ENCODE assay signal across 18 cellular contexts in the genomic region with DNA sequence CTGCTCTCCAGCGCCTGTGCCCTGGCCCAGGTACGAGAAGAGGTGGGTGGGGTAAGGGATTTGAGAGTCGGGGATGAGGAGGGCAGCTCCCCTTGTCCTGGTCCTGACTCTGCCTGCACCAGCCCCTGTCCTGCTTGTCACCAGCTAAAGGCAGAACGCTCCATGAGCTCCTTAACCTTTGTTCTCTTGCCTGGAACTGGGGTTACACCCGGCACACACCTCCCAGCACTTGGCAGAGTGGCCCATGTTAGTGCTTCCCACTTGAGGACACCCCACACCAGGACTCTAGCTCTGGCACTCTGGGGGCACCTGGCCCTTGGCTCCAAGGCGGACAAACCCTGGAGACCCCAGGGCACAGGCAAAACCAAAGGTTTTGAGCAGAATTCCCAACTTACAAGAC. TPM values are rescaled to one million over a fixed set of nuclear protein-coding genes. Genes with fewer than 3 reads are reported as not detected.
DNase-seq lines count a peak whose midpoint lies in the region; ATAC-seq and TF ChIP-seq lines count a peak whose summit lies in the region.
"Had no signal": no experiment of that assay in that cellular context is flagged by ENCODE, and none has a peak within 500 bp of the region (broad histone marks: within the 10 kb centered on the region; RNA-seq: fewer than 3 reads in every experiment).

No MANE protein-coding gene starts in this region.

- 0 out of 2 replicates have a peak, but pooled peaks have one; percentile 29 for ATAC-seq in Panc1
- peak; percentile 66 for ATAC-seq in left lobe of liver
- ATAC-seq in mucosa of descending colon: peak; percentile 22
- no peak for ATAC-seq in GM18519 (IDR thresholded peaks at IDR 0.05; ENCODE audit: low FRiP score, unreplicated experiment)
- ATAC-seq in GM18498 (IDR thresholded peaks at IDR 0.05; ENCODE audit: unreplicated experiment): no peak
- no peak for ATAC-seq in PC-3
- ATAC-seq: HCT116 had no signal

- no peak overlapping the region for H3K4me2 ChIP-seq in PC-3 (ENCODE audit: low read length)

- H3K4me3 ChIP-seq in HEK293 (ENCODE audit: low read depth, low read length): no peak overlapping the region
- H3K4me3 ChIP-seq in Panc1 (ENCODE audit: low read depth in 2 of 2, low read length in 2 of 2): no peak overlapping the region
- H3K4me3 ChIP-seq in mucosa of descending colon: no peak overlapping the region
- no peak overlapping the region for H3K4me3 ChIP-seq in PC-3 (ENCODE audit: low read length)
- H3K4me3 ChIP-seq: GM23248 had no signal

- H3K27me3 ChIP-seq in Panc1 (ENCODE audit: control insufficient read depth, insufficient read depth, low read length): no peaks in the 10 kb centered on the region
- no peaks in the 10 kb centered on the region for H3K27me3 ChIP-seq in PC-3 (ENCODE audit: low read length)

- no TSS peak for BruUV-seq in Panc1 (replicated peaks; lab: Mats Ljungman, UMichigan)
- BruUV-seq in PC-3 (replicated peaks; lab: Mats Ljungman, UMichigan): no TSS peak

- H3K4me1 ChIP-seq in HEK293 (ENCODE audit: control insufficient read depth, insufficient read depth, low read length): no peaks in the 10 kb centered on the region
- H3K4me1 ChIP-seq in Panc1 (ENCODE audit: control insufficient read depth, insufficient read depth, low read length): no peaks in the 10 kb centered on the region
- no peaks in the 10 kb centered on the region for H3K4me1 ChIP-seq in mucosa of descending colon (ENCODE audit: low read depth)
- H3K4me1 ChIP-seq in PC-3 (ENCODE audit: insufficient read depth, low read length): no peaks in the 10 kb centered on the region

- H3K27ac ChIP-seq in HEK293 (ENCODE audit: extremely low read depth, low read depth, low read length) (no peak overlapping the region), Panc1 (ENCODE audit: low read length) (no peak overlapping the region), PC-3 (ENCODE audit: low read length) (no peak overlapping the region)
- H3K27ac ChIP-seq: GM23248 had no signal

- H2AFZ ChIP-seq in PC-3 (ENCODE audit: low read length): no peak overlapping the region
- H2AFZ ChIP-seq: GM23248 had no signal

- CTCF ChIA-PET in HEK293 (lab: Yijun Ruan, JAX): interaction anchor here (0.7 kb wide), 1 partner anchor 8 kb away, joined by 3 read pairs; no protein-coding TSS in a partner anchor
- CTCF ChIA-PET in Panc1 (lab: Charles Lee): no interaction called here
- CTCF ChIA-PET in PC-3 (lab: Charles Lee): no interaction called here

- intact Hi-C loops in Panc1 (cut with micrococcal nuclease; ENCODE audit: unreplicated experiment): no loop called here
- intact Hi-C loops in mucosa of descending colon (cut with DNase I, micrococcal nuclease): no loop called here
- intact Hi-C loops in PC-3 (cut with micrococcal nuclease): no loop called here

- in situ Hi-C loops in Panc1 (cut with HindIII; ENCODE audit: low pct_unique_long_range_greater_than_20kb, low sequenced_read_pairs): no loop called here

- no peaks in the 10 kb centered on the region for H3K9me2 ChIP-seq in PC-3 (replicated peaks; ENCODE audit: low read length)

- no peak overlapping the region for H3K9ac ChIP-seq in PC-3 (ENCODE audit: low read length)
- H3K9ac ChIP-seq: GM23248 had no signal

- no peaks in the 10 kb centered on the region for H3K36me3 ChIP-seq in HEK293 (ENCODE audit: control insufficient read depth in 2 of 2, insufficient read depth in 1 of 2, low read length in 2 of 2)
- H3K36me3 ChIP-seq in Panc1 (ENCODE audit: control insufficient read depth, insufficient read depth, low read length): no peaks in the 10 kb centered on the region
- H3K36me3 ChIP-seq in mucosa of descending colon (ENCODE audit: low read depth): no peaks in the 10 kb centered on the region
- no peaks in the 10 kb centered on the region for H3K36me3 ChIP-seq in PC-3 (ENCODE audit: low read depth, low read length)

- H3K79me2 ChIP-seq in PC-3 (ENCODE audit: low read length): no peaks in the 10 kb centered on the region

- DNase-seq in Panc1 (ENCODE audit: low read depth, low spot score) (no peak), left lobe of liver (ENCODE audit: low spot score) (no peak), mucosa of descending colon (no peak), PC-3 (no peak)
- no peak for DNase-seq in activated CD4-positive, alpha-beta T cell treated with anti-CD3 and anti-CD28 coated beads for 1 hour
- DNase-seq: Calu3; CD4-positive, alpha-beta memory T cell; COR-L47; DMS53; DMS79 treated with DMSO at 0.1 percent for 48 hours; GF-D8; GM23248; H9; HFFc6 had no signal

- H3F3A ChIP-seq in PC-3 (ENCODE audit: low read length, unreplicated experiment): no peaks in the 10 kb centered on the region

- H3K9me3 ChIP-seq in HEK293 (ENCODE audit: control insufficient read depth, insufficient read depth, low read depth, low read length) (no peaks in the 10 kb centered on the region), Panc1 (ENCODE audit: control insufficient read depth, insufficient read depth, low read depth, low read length) (no peaks in the 10 kb centered on the region), mucosa of descending colon (no peaks in the 10 kb centered on the region), PC-3 (ENCODE audit: low read length) (no peaks in the 10 kb centered on the region)

- TF ChIP-seq CTCF in HEK293 (tag by site-specific recombination; IDR thresholded peaks at IDR 0.05): no peak
- no peak for TF ChIP-seq CTCF in Panc1 (IDR thresholded peaks at IDR 0.05)
- TF ChIP-seq CTCF in mucosa of descending colon (IDR thresholded peaks at IDR 0.05): no peak
- no peak for TF ChIP-seq CTCF in PC-3 (conservative IDR thresholded peaks at IDR 0.05; ENCODE audit: low read depth, low read length)

- POLR2A ChIA-PET in HEK293 (lab: Yijun Ruan, JAX): no interaction called here
- POLR2A ChIA-PET in Panc1 (lab: Charles Lee): no interaction called here
- POLR2A ChIA-PET in PC-3 (lab: Charles Lee; ENCODE audit: unreplicated experiment): no interaction called here

- H4K20me1 ChIP-seq in PC-3 (ENCODE audit: low read length): no peaks in the 10 kb centered on the region

TF ChIP-seq in HEK293, 187 proteins besides CTCF, POLR2A, EP300 and RAD21:
- TF ChIP-seq ZNF529 (tag by site-specific recombination; IDR thresholded peaks at IDR 0.05; ENCODE audit: insufficient replicate concordance): no peak
- TF ChIP-seq ZNF701 (tag by site-specific recombination; IDR thresholded peaks at IDR 0.05): no peak
- TF ChIP-seq ZNF600 (tag by site-specific recombination; IDR thresholded peaks at IDR 0.05): 0 out of 2 replicates have a peak, but pooled peaks have one; percentile 39
- TF ChIP-seq, protein P1, sequence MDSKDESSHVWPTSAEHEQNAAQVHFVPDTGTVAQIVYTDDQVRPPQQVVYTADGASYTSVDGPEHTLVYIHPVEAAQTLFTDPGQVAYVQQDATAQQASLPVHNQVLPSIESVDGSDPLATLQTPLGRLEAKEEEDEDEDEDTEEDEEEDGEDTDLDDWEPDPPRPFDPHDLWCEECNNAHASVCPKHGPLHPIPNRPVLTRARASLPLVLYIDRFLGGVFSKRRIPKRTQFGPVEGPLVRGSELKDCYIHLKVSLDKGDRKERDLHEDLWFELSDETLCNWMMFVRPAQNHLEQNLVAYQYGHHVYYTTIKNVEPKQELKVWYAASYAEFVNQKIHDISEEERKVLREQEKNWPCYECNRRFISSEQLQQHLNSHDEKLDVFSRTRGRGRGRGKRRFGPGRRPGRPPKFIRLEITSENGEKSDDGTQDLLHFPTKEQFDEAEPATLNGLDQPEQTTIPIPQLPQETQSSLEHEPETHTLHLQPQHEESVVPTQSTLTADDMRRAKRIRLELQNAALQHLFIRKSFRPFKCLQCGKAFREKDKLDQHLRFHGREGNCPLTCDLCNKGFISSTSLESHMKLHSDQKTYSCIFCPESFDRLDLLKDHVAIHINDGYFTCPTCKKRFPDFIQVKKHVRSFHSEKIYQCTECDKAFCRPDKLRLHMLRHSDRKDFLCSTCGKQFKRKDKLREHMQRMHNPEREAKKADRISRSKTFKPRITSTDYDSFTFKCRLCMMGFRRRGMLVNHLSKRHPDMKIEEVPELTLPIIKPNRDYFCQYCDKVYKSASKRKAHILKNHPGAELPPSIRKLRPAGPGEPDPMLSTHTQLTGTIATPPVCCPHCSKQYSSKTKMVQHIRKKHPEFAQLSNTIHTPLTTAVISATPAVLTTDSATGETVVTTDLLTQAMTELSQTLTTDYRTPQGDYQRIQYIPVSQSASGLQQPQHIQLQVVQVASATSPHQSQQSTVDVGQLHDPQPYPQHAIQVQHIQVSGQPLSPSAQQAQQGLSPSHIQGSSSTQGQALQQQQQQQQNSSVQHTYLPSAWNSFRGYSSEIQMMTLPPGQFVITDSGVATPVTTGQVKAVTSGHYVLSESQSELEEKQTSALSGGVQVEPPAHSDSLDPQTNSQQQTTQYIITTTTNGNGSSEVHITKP (tag by site-specific recombination; IDR thresholded peaks at IDR 0.05): no peak
- no peak for TF ChIP-seq ZNF121 (tag by site-specific recombination; IDR thresholded peaks at IDR 0.05)
TF ChIP-seq in HEK293: peak in this region for 1.

RNA-seq across cellular contexts. Expression of a gene that starts 19.2 kb away (rescaled TPM):
- total RNA-seq in Panc1 (2021; ENCODE audit: unreplicated experiment) (6.9 TPM), left lobe of liver (1.3 TPM), mucosa of descending colon (100 to 1,000 TPM in 1 of 3 donors, 10 to 100 TPM in 2; 33.9 to 106 (median 83.5) TPM), PC-3 (2014; rRNA removed) (2.6 and 2.9 TPM in 2 replicates)
- polyA plus RNA-seq in Panc1 (2012; ENCODE audit: insufficient read length): 7.3 TPM

RNA-seq across cellular contexts. Expression of a gene that starts 57.4 kb away (rescaled TPM):
- total RNA-seq in Panc1 (2021; ENCODE audit: unreplicated experiment) (64.2 TPM), left lobe of liver (25.6 TPM), mucosa of descending colon (10 to 100 TPM; 59.3 to 68.9 (median 61.9) TPM), PC-3 (2014; rRNA removed) (16.6 and 21.4 TPM in 2 replicates)
- polyA plus RNA-seq in Panc1 (2012; ENCODE audit: insufficient read length): 116 TPM

RNA-seq across cellular contexts. Expression of a gene that starts 58.4 kb away (rescaled TPM):
- total RNA-seq in Panc1 (2021; ENCODE audit: unreplicated experiment): 51.6 TPM
- polyA plus RNA-seq in Panc1 (2012; ENCODE audit: insufficient read length): 14.3 TPM
- total RNA-seq in left lobe of liver: 5.0 TPM
- total RNA-seq in mucosa of descending colon: 10 to 100 TPM in 2 of 3 donors, 1 to 10 TPM in 1; 6.8 to 25.5 (median 20.6) TPM
- total RNA-seq in PC-3 (2014; rRNA removed): 3.1 and 4.1 TPM in 2 replicates

Comparison
In these comparisons a context has a peak if more than half of its experiments do, and no peak if none do; other contexts are left out.
1. ATAC-seq: peak in Panc1 (single experiment), left lobe of liver (single experiment) and mucosa of descending colon (single experiment); none in GM18519 (single experiment), GM18498 (single experiment) and PC-3 (single experiment).